Comparison of ENCODE assay signal across 9 cellular contexts in genomic region chr12:118034429-118035193, GRCh38. TPM values are rescaled to one million over a fixed set of nuclear protein-coding genes. Genes with fewer than 3 reads are reported as not detected.
DNase-seq lines count a peak whose midpoint lies in the region; ATAC-seq and TF ChIP-seq lines count a peak whose summit lies in the region.
"Had no signal": no experiment of that assay in that cellular context is flagged by ENCODE, and none has a peak within 500 bp of the region (broad histone marks: within the 10 kb centered on the region; RNA-seq: fewer than 3 reads in every experiment).

No MANE protein-coding gene starts in this region.

- ATAC-seq in GM23338, result peak; percentile 67
- peak; percentile 62 for ATAC-seq in esophagus mucosa
- no peak for ATAC-seq in HG03196 (IDR thresholded peaks at IDR 0.05; ENCODE audit: unreplicated experiment)

- H3K9me3 ChIP-seq in spleen, result no peaks in the 10 kb centered on the region
- H3K9me3 ChIP-seq: thoracic aorta had no signal

- DNase-seq in AG09309 (ENCODE audit: low read depth) (peak; percentile 29), GM23338 (ENCODE audit: low spot score) (peak; percentile 65), SK-N-DZ (ENCODE audit: low spot score) (peak; percentile 29), pons (ENCODE audit: low spot score) (peak; percentile 56), erythroblast (lab: John Stamatoyannopoulos, UW) (no peak), spleen (no peak)

- H3K9me2 ChIP-seq in GM23338 (ENCODE audit: insufficient read depth), result no peaks in the 10 kb centered on the region

- H3K27me3 Mint-ChIP-seq in GM23338 (ENCODE audit: insufficient read depth, low read depth, poor library complexity), result no peaks in the 10 kb centered on the region

- H3K36me3 ChIP-seq in GM23338 (ENCODE audit: insufficient read depth), result peaks cover 61% of the 10 kb centered on the region
- peaks cover 0 to 100% (median 91%) of the 10 kb centered on the region in 6 donors for H3K36me3 ChIP-seq in spleen

- H3K4me3 ChIP-seq in AG09309 (ENCODE audit: control insufficient read depth, low read depth, low read length) (no peak overlapping the region), GM23338 (no peak overlapping the region), spleen (no peak overlapping the region)
- H3K4me3 ChIP-seq: thoracic aorta had no signal

- peaks cover 12% of the 10 kb centered on the region for H4K20me1 ChIP-seq in GM23338 (replicated peaks; ENCODE audit: insufficient read depth)

- TF ChIP-seq CTCF in AG09309 (IDR thresholded peaks at IDR 0.05; ENCODE audit: control insufficient read depth, insufficient read depth, low read depth, low read length, missing control alignments) (peak; percentile 63), GM23338 (conservative IDR thresholded peaks at IDR 0.05; ENCODE audit: low read depth in 2 of 2) (peak; percentile 47 to 69; a peak in 3 of 4 replicates), spleen (IDR thresholded peaks at IDR 0.05 in 8 of 11, conservative IDR thresholded peaks at IDR 0.05 in 3 of 11) (no peak)

- H3K27ac ChIP-seq in GM23338 (ENCODE audit: low read depth) (peak overlapping the region; percentile 52), spleen (peak overlapping the region in 1 of 8 donors; percentile 4)
- H3K27ac ChIP-seq: thoracic aorta had no signal

- H3K9me3 Mint-ChIP-seq in GM23338, result no peaks in the 10 kb centered on the region

- H3K27me3 ChIP-seq in GM23338 (ENCODE audit: insufficient read depth) (no peaks in the 10 kb centered on the region), spleen (replicated peaks in 1 of 7) (no peaks in the 10 kb centered on the region)

- TF ChIP-seq POLR2A in erythroblast (IDR thresholded peaks at IDR 0.05; ENCODE audit: low read length) (no peak), spleen (IDR thresholded peaks at IDR 0.05) (no peak)

- intact Hi-C loops in spleen (cut with DNase I; ENCODE audit: low total_unique reads), result no loop called here

- no peak overlapping the region for H2AFZ ChIP-seq in GM23338

- 88 to 95% (median 92%) methylated on average over 5 of the region's 5 CpGs for WGBS in spleen, 5 donors

- peak overlapping the region; percentile 61; the same call in 1 of the 2 replicates for H3K27ac Mint-ChIP-seq in GM23338

- H3K4me1 Mint-ChIP-seq in GM23338, result peaks cover 11% of the 10 kb centered on the region; the same call in 2 of the 3 replicates

- no peak overlapping the region for H3K4me3 Mint-ChIP-seq in GM23338

- H3K79me2 ChIP-seq in GM23338 (replicated peaks; ENCODE audit: insufficient read depth), result no peaks in the 10 kb centered on the region

- peaks cover 23% of the 10 kb centered on the region for H3F3A ChIP-seq in GM23338 (replicated peaks; ENCODE audit: low read depth)

- no peak overlapping the region for H3K4me2 ChIP-seq in GM23338

- H3K36me3 Mint-ChIP-seq in GM23338 (ENCODE audit: low read depth), result peaks cover 91% of the 10 kb centered on the region

- H3K4me1 ChIP-seq in GM23338 (ENCODE audit: insufficient read depth) (no peaks in the 10 kb centered on the region), spleen (peaks cover 0 to 13% (median 3%) of the 10 kb centered on the region in 6 donors)

TF ChIP-seq in GM23338, 12 proteins besides CTCF, POLR2A, EP300 and RAD21 (continues in another document):
- no peak for TF ChIP-seq CREB1 (CRISPR knock-in tag; IDR thresholded peaks at IDR 0.05; ENCODE audit: low read depth)
- TF ChIP-seq ZNF114 (CRISPR knock-in tag; IDR thresholded peaks at IDR 0.05), result no peak
- no peak for TF ChIP-seq ZNF462 (CRISPR knock-in tag; IDR thresholded peaks at IDR 0.05)
- no peak for TF ChIP-seq NANOG (IDR thresholded peaks at IDR 0.05; ENCODE audit: borderline replicate concordance)
- TF ChIP-seq JUNB (IDR thresholded peaks at IDR 0.05; ENCODE audit: unreplicated experiment), result no peak
- no peak for TF ChIP-seq ZNF331 (CRISPR knock-in tag; IDR thresholded peaks at IDR 0.05; ENCODE audit: low read depth)
- TF ChIP-seq EZH2phosphoT487 (IDR thresholded peaks at IDR 0.05; ENCODE audit: unreplicated experiment), result no peak

RNA-seq across cellular contexts. Expression of gene RFC5, which starts 18.1 kb away (rescaled TPM):
- 53.2 and 56.4 TPM in 2 replicates for total RNA-seq in GM23338 (2014; rRNA removed; shearing (Covaris generic))
- 35.0 and 35.1 TPM in 2 replicates for polyA plus RNA-seq in GM23338 (2016; fragmentation: Nextera tagmentation; extraction: Ambion mirVana)
- polyA plus RNA-seq in SK-N-DZ (2014; cell fraction: cytosol; rRNA removed), result 120 and 122 TPM in 2 replicates
- polyA plus RNA-seq in SK-N-DZ (2014; cell fraction: nucleus; rRNA removed), result 86.7 and 91.3 TPM in 2 replicates
- 16.2 TPM for total RNA-seq in esophagus mucosa
- 10 to 100 TPM in 5 of 7 donors, 1 to 10 TPM in 2; 8.1 to 18.4 (median 12.6) TPM for total RNA-seq in spleen
- 10 to 100 TPM in 1 of 3 donors, 1 to 10 TPM in 2; 6.6 to 11.0 (median 9.1) TPM for polyA plus RNA-seq in spleen

RNA-seq across cellular contexts. Expression of gene WSB2, which starts 26.4 kb away (rescaled TPM):
- 53.2 and 60.8 TPM in 2 replicates for total RNA-seq in GM23338 (2014; rRNA removed; shearing (Covaris generic))
- 36.6 and 38.8 TPM in 2 replicates for polyA plus RNA-seq in GM23338 (2016; fragmentation: Nextera tagmentation; extraction: Ambion mirVana)
- polyA plus RNA-seq in SK-N-DZ (2014; cell fraction: cytosol; rRNA removed), result 42.0 and 62.5 TPM in 2 replicates
- polyA plus RNA-seq in SK-N-DZ (2014; cell fraction: nucleus; rRNA removed), result 20.9 and 29.8 TPM in 2 replicates
- 86.7 TPM for total RNA-seq in esophagus mucosa
- 10 to 100 TPM; 33.1 to 63.2 (median 48.9) TPM for total RNA-seq in spleen
- polyA plus RNA-seq in spleen, result 10 to 100 TPM; 14.4 to 25.3 (median 18.6) TPM

Comparison
In these comparisons a context has a peak if more than half of its experiments do, and no peak if none do; other contexts are left out.
1. DNase-seq: peak in AG09309 (single experiment), GM23338 (single experiment), SK-N-DZ (single experiment) and pons (single experiment); none in erythroblast (0 of 2) and spleen (single experiment).
2. CTCF ChIP-seq: peak in AG09309 (single experiment) and GM23338 (2 of 2); none in spleen (0 of 11).